31 cellular contexts compared by ENCODE assay signal in the genomic region with DNA sequence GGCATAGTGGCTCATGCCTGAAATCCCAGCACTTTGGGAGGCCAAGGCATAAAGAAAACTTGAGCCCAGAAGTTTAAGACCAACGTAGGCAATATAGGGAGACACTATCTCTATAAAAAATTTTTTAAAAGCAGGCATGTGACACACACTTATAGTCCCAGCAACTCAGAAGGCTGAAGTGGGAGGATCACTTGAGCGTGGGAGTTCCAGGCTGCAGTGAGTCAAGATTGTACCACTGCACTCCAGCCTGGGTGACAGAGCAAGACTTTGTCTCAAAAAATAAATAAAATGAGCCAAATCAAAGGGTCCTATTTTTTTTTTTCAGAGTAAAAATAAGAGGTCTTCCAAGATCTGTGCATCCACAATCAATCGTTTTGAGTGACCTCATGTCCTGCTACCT.
"Had no signal": no experiment of that assay in that cellular context is flagged by ENCODE, and none has a peak within 500 bp of the region (broad histone marks: within the 10 kb centered on the region; RNA-seq: fewer than 3 reads in every experiment).

No MANE protein-coding gene starts in this region.

- H3K27ac ChIP-seq: gastrocnemius medialis, hepatocyte, neutrophil, ovary, prostate gland, thyroid gland, upper lobe of left lung, vagina, VCaP had no signal

- H3K4me3 ChIP-seq: gastrocnemius medialis, hepatocyte, ovary, prostate gland, thyroid gland, upper lobe of left lung, vagina had no signal

- H3K9me3 ChIP-seq: gastrocnemius medialis, neutrophil, ovary, prostate gland, thyroid gland, upper lobe of left lung, vagina had no signal

- DNase-seq: activated CD4-positive, alpha-beta memory T cell treated with anti-CD3 and anti-CD28 coated beads for 36 hours; activated CD4-positive, alpha-beta T cell treated with anti-CD3 and anti-CD28 coated beads for 4 hours; activated CD8-positive, alpha-beta memory T cell treated with anti-CD3 and anti-CD28 coated beads, Interleukin-2, amount 50 U/mL, for 4 hours; activated gamma-delta T cell; activated naive CD4-positive, alpha-beta T cell treated with anti-CD3 and anti-CD28 coated beads, Interleukin-2, amount 10 ng/mL, durations not matched to agents 7 days and 5 days; activated T-cell treated with anti-CD3 and anti-CD28 coated beads, Interleukin-2, amount 50 U/mL, for 1 hour; endodermal cell; gastrocnemius medialis; glutamatergic neuron; islet precursor cell; naive B cell; nephron progenitor cell; ovary; retina; small intestine; stimulated activated CD4-positive, alpha-beta T cell treated with anti-CD3 and anti-CD28 coated beads, Interleukin-4, amount 100 ng/mL, for 24 hours; stimulated activated naive CD8-positive, alpha-beta T cell treated with anti-CD3 and anti-CD28 coated beads, Interleukin-15, amount 100 ng/mL, for 72 hours; substantia nigra; thyroid gland; upper lobe of left lung had no signal

- H3K27me3 ChIP-seq: gastrocnemius medialis, hepatocyte, neutrophil, ovary, thyroid gland, upper lobe of left lung, vagina had no signal

- H3K9me3 Mint-ChIP-seq: activated CD4-positive, alpha-beta memory T cell treated with anti-CD3 and anti-CD28 coated beads for 36 hours; activated naive CD4-positive, alpha-beta T cell treated with anti-CD3 and anti-CD28 coated beads, Interleukin-2, amount 10 ng/mL, durations not matched to agents 7 days and 5 days; central memory CD8-positive, alpha-beta T cell; endodermal cell; mesothelial cell of epicardium; naive B cell; nephron progenitor cell; stimulated activated naive CD8-positive, alpha-beta T cell treated with anti-CD3 and anti-CD28 coated beads, Interleukin-15, amount 100 ng/mL, for 72 hours had no signal

- H3K4me1 ChIP-seq: gastrocnemius medialis, prostate gland, thyroid gland, upper lobe of left lung, vagina had no signal

- H3K4me3 Mint-ChIP-seq: activated CD4-positive, alpha-beta memory T cell treated with anti-CD3 and anti-CD28 coated beads for 36 hours; activated naive CD4-positive, alpha-beta T cell treated with anti-CD3 and anti-CD28 coated beads, Interleukin-2, amount 10 ng/mL, durations not matched to agents 7 days and 5 days; central memory CD8-positive, alpha-beta T cell; dendritic cell treated with granulocyte-macrophage colony-stimulating factor and Interleukin-4, amounts not matched to agents 40 ng/mL and 50 ng/mL, for 4 days; endodermal cell; mesothelial cell of epicardium; naive B cell; nephron progenitor cell; stimulated activated memory B cell treated with anti-CD40 and anti-IgM and Interleukin-4, amounts not matched to agents 10 μg/mL and 1 μg/mL and 100 μg/mL, for 72 hours; stimulated activated naive CD8-positive, alpha-beta T cell treated with anti-CD3 and anti-CD28 coated beads, Interleukin-15, amount 100 ng/mL, for 72 hours had no signal

- H3K4me1 Mint-ChIP-seq: activated naive CD4-positive, alpha-beta T cell treated with anti-CD3 and anti-CD28 coated beads, Interleukin-2, amount 10 ng/mL, durations not matched to agents 7 days and 5 days; central memory CD8-positive, alpha-beta T cell; endodermal cell; mesothelial cell of epicardium; naive B cell; nephron progenitor cell; stimulated activated memory B cell treated with anti-CD40 and anti-IgM and Interleukin-4, amounts not matched to agents 10 μg/mL and 1 μg/mL and 100 μg/mL, for 72 hours; stimulated activated naive CD8-positive, alpha-beta T cell treated with anti-CD3 and anti-CD28 coated beads, Interleukin-15, amount 100 ng/mL, for 72 hours had no signal

- H3K27ac Mint-ChIP-seq: activated CD4-positive, alpha-beta memory T cell treated with anti-CD3 and anti-CD28 coated beads for 36 hours; activated naive CD4-positive, alpha-beta T cell treated with anti-CD3 and anti-CD28 coated beads, Interleukin-2, amount 10 ng/mL, durations not matched to agents 7 days and 5 days; dendritic cell treated with granulocyte-macrophage colony-stimulating factor and Interleukin-4, amounts not matched to agents 40 ng/mL and 50 ng/mL, for 4 days; endodermal cell; mesothelial cell of epicardium; stimulated activated memory B cell treated with anti-CD40 and anti-IgM and Interleukin-4, amounts not matched to agents 10 μg/mL and 1 μg/mL and 100 μg/mL, for 72 hours; stimulated activated naive CD8-positive, alpha-beta T cell treated with anti-CD3 and anti-CD28 coated beads, Interleukin-15, amount 100 ng/mL, for 72 hours had no signal

- H3K36me3 Mint-ChIP-seq: activated CD4-positive, alpha-beta memory T cell treated with anti-CD3 and anti-CD28 coated beads for 36 hours; activated naive CD4-positive, alpha-beta T cell treated with anti-CD3 and anti-CD28 coated beads, Interleukin-2, amount 10 ng/mL, durations not matched to agents 7 days and 5 days; mesothelial cell of epicardium; naive B cell; stimulated activated memory B cell treated with anti-CD40 and anti-IgM and Interleukin-4, amounts not matched to agents 10 μg/mL and 1 μg/mL and 100 μg/mL, for 72 hours had no signal

- H3K4me2 ChIP-seq: hepatocyte had no signal

- ATAC-seq: esophagus mucosa; gastrocnemius medialis; sciatic nerve; stimulated activated naive CD8-positive, alpha-beta T cell treated with anti-CD3 and anti-CD28 coated beads, Interleukin-15, amount 100 ng/mL, for 72 hours had no signal

- H3K36me3 ChIP-seq: gastrocnemius medialis, neutrophil, ovary, prostate gland, thyroid gland, upper lobe of left lung, vagina had no signal

- H3K79me2 ChIP-seq: hepatocyte had no signal

- H2AFZ ChIP-seq: hepatocyte had no signal
